ENCODE assay signal across 21 cellular contexts in the genomic region with DNA sequence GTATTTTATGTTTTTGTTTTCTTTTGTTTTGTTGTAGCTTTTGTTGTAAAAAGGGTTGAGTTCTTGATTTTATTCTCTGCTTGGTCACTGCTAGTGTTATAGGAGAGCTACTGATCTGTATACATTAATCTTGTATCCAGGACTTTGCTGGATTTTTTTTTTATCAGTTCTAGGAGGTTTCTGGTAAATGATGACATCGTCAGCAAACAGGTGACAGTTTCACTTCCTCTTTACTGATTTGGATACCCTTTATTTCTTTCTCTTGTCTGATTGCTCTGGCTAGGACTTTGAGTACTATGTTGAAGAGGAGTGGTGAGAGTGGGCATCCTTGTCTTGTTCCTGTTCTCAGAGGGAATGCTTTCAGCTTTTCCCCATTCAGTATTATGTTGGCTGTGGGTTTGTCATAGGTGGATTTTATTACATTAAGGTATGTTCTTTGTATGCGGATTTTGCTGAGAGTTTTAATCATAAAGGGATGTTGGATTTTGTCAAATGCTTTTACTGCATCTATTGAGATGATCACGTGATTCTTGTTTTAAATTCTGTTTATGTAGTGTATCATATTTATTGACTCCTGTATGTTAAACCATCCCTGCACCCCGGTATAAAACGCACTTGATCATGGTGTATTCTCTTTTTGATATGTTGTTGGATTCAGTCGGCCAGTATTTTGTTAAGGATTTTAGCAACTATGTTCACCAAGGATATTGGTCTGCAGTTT.
DNase-seq lines count a peak whose midpoint lies in the region; ATAC-seq and TF ChIP-seq lines count a peak whose summit lies in the region.
"Had no signal": no experiment of that assay in that cellular context is flagged by ENCODE, and none has a peak within 500 bp of the region (broad histone marks: within the 10 kb centered on the region; RNA-seq: fewer than 3 reads in every experiment).

No MANE protein-coding gene starts in this region.

- H3K4me3 Mint-ChIP-seq in stimulated activated naive CD8-positive, alpha-beta T cell treated with anti-CD3 and anti-CD28 coated beads, Interleukin-15, amount 100 ng/mL, for 72 hours, result no peak overlapping the region
- H3K4me3 Mint-ChIP-seq in endothelial cell (ENCODE audit: unreplicated experiment), result no peak overlapping the region
- no peak overlapping the region for H3K4me3 Mint-ChIP-seq in activated CD4-positive, alpha-beta memory T cell treated with anti-CD3 and anti-CD28 coated beads, Interleukin-2, amount 10 ng/mL, durations not matched to agents 7 days and 5 days
- H3K4me3 Mint-ChIP-seq: CD4-positive, alpha-beta T cell; HFFc6 had no signal

- no peak for ATAC-seq in stimulated activated naive CD8-positive, alpha-beta T cell treated with anti-CD3 and anti-CD28 coated beads, Interleukin-15, amount 100 ng/mL, for 72 hours
- no peak for ATAC-seq in stimulated activated naive CD8-positive, alpha-beta T cell treated with anti-CD3 and anti-CD28 coated beads, Interleukin-15, Interleukin-2, amounts not matched to agents 100 U/mL and 50 U/mL, for 24 hours
- ATAC-seq: HCT116 had no signal

- H3K27me3 Mint-ChIP-seq in stimulated activated naive CD8-positive, alpha-beta T cell treated with anti-CD3 and anti-CD28 coated beads, Interleukin-15, amount 100 ng/mL, for 72 hours, result no peaks in the 10 kb centered on the region
- peaks cover 2% of the 10 kb centered on the region for H3K27me3 Mint-ChIP-seq in endothelial cell (ENCODE audit: unreplicated experiment)
- H3K27me3 Mint-ChIP-seq in activated CD4-positive, alpha-beta memory T cell treated with anti-CD3 and anti-CD28 coated beads, Interleukin-2, amount 10 ng/mL, durations not matched to agents 7 days and 5 days, result no peaks in the 10 kb centered on the region
- H3K27me3 Mint-ChIP-seq: CD4-positive, alpha-beta T cell had no signal

- H3K36me3 Mint-ChIP-seq in endothelial cell (ENCODE audit: low read depth, unreplicated experiment), result no peaks in the 10 kb centered on the region
- no peaks in the 10 kb centered on the region for H3K36me3 Mint-ChIP-seq in activated CD4-positive, alpha-beta memory T cell treated with anti-CD3 and anti-CD28 coated beads, Interleukin-2, amount 10 ng/mL, durations not matched to agents 7 days and 5 days (ENCODE audit: low read depth)

- peaks cover 7% of the 10 kb centered on the region for H3K4me1 Mint-ChIP-seq in stimulated activated naive CD8-positive, alpha-beta T cell treated with anti-CD3 and anti-CD28 coated beads, Interleukin-15, amount 100 ng/mL, for 72 hours
- no peaks in the 10 kb centered on the region for H3K4me1 Mint-ChIP-seq in endothelial cell (ENCODE audit: unreplicated experiment)
- no peaks in the 10 kb centered on the region for H3K4me1 Mint-ChIP-seq in activated CD4-positive, alpha-beta memory T cell treated with anti-CD3 and anti-CD28 coated beads, Interleukin-2, amount 10 ng/mL, durations not matched to agents 7 days and 5 days

- no peak for DNase-seq in stimulated activated naive CD8-positive, alpha-beta T cell treated with anti-CD3 and anti-CD28 coated beads, Interleukin-15, amount 100 ng/mL, for 72 hours
- no peak for DNase-seq in stimulated activated naive CD8-positive, alpha-beta T cell treated with anti-CD3 and anti-CD28 coated beads, Interleukin-15, Interleukin-2, amounts not matched to agents 100 U/mL and 50 U/mL, for 24 hours
- DNase-seq in NAMALWA (ENCODE audit: low spot score) (peak; percentile 38), RPMI8226 (peak; percentile 48), endothelial cell (ENCODE audit: low spot score) (no peak), medulla oblongata (ENCODE audit: extremely low spot score) (no peak)
- DNase-seq in activated CD4-positive, alpha-beta memory T cell treated with anti-CD3 and anti-CD28 coated beads, Interleukin-2, amount 10 ng/mL, durations not matched to agents 7 days and 5 days, result no peak
- DNase-seq: ACHN; BE2C; C1 segment of cervical spinal cord; Caco-2; CD4-positive, alpha-beta T cell; DMS153; DND-41; EL; GOT3; H7; HFFc6; IMR-90; KBM-7 had no signal

- POLR2A ChIA-PET in activated CD4-positive, alpha-beta memory T cell treated with anti-CD3 and anti-CD28 coated beads, Interleukin-2, amount 10 ng/mL, durations not matched to agents 7 days and 5 days (lab: Charles Lee), result no interaction called here

- H3K27ac Mint-ChIP-seq in stimulated activated naive CD8-positive, alpha-beta T cell treated with anti-CD3 and anti-CD28 coated beads, Interleukin-15, amount 100 ng/mL, for 72 hours, result peak overlapping the region; percentile 3 to 64
- H3K27ac Mint-ChIP-seq in endothelial cell (ENCODE audit: unreplicated experiment), result no peak overlapping the region
- no peak overlapping the region for H3K27ac Mint-ChIP-seq in activated CD4-positive, alpha-beta memory T cell treated with anti-CD3 and anti-CD28 coated beads, Interleukin-2, amount 10 ng/mL, durations not matched to agents 7 days and 5 days
- H3K27ac Mint-ChIP-seq: CD4-positive, alpha-beta T cell; HFFc6 had no signal

- CTCF ChIA-PET in activated CD4-positive, alpha-beta memory T cell treated with anti-CD3 and anti-CD28 coated beads, Interleukin-2, amount 10 ng/mL, durations not matched to agents 7 days and 5 days (lab: Charles Lee), result no interaction called here

- H3K9me3 Mint-ChIP-seq in stimulated activated naive CD8-positive, alpha-beta T cell treated with anti-CD3 and anti-CD28 coated beads, Interleukin-15, amount 100 ng/mL, for 72 hours, result peaks cover 9 to 29% of the 10 kb centered on the region in 2 donors
- H3K9me3 Mint-ChIP-seq in endothelial cell (ENCODE audit: unreplicated experiment), result peaks cover 5% of the 10 kb centered on the region
- peaks cover 4% of the 10 kb centered on the region for H3K9me3 Mint-ChIP-seq in activated CD4-positive, alpha-beta memory T cell treated with anti-CD3 and anti-CD28 coated beads, Interleukin-2, amount 10 ng/mL, durations not matched to agents 7 days and 5 days
- H3K9me3 Mint-ChIP-seq: HFFc6 had no signal

- no peak for TF ChIP-seq CTCF in endothelial cell (IDR thresholded peaks at IDR 0.05; ENCODE audit: unreplicated experiment)

Comparison
In these comparisons a context has a peak if more than half of its experiments do, and no peak if none do; other contexts are left out.
1. DNase-seq: peak in NAMALWA (single experiment) and RPMI8226 (single experiment); none in stimulated activated naive CD8-positive, alpha-beta T cell treated with anti-CD3 and anti-CD28 coated beads, Interleukin-15, amount 100 ng/mL, for 72 hours (0 of 2), stimulated activated naive CD8-positive, alpha-beta T cell treated with anti-CD3 and anti-CD28 coated beads, Interleukin-15, Interleukin-2, amounts not matched to agents 100 U/mL and 50 U/mL, for 24 hours (single experiment), endothelial cell (single experiment), medulla oblongata (single experiment) and activated CD4-positive, alpha-beta memory T cell treated with anti-CD3 and anti-CD28 coated beads, Interleukin-2, amount 10 ng/mL, durations not matched to agents 7 days and 5 days (single experiment).
2. H3K27ac Mint-ChIP-seq: peak in stimulated activated naive CD8-positive, alpha-beta T cell treated with anti-CD3 and anti-CD28 coated beads, Interleukin-15, amount 100 ng/mL, for 72 hours (2 of 2); none in endothelial cell (single experiment) and activated CD4-positive, alpha-beta memory T cell treated with anti-CD3 and anti-CD28 coated beads, Interleukin-2, amount 10 ng/mL, durations not matched to agents 7 days and 5 days (single experiment).